Comparison of ENCODE assay signal across 21 cellular contexts in genomic region chr2:166385313-166385712, GRCh38.
"Had no signal": no experiment of that assay in that cellular context is flagged by ENCODE, and none has a peak within 500 bp of the region (broad histone marks: within the 10 kb centered on the region; RNA-seq: fewer than 3 reads in every experiment).

No MANE protein-coding gene starts in this region.

- H3K9ac ChIP-seq: neural progenitor cell had no signal

- H3K4me3 ChIP-seq: dorsolateral prefrontal cortex, left lung, neural progenitor cell, prostate gland, right atrium auricular region, sigmoid colon, skin epidermis, spleen, thoracic aorta, tibial nerve, upper lobe of left lung, uterus had no signal

- H3K36me3 ChIP-seq: left lung, neural progenitor cell, prostate gland, right atrium auricular region, sigmoid colon, spleen, thoracic aorta, tibial nerve, upper lobe of left lung, uterus had no signal

- H3K27ac ChIP-seq: dorsolateral prefrontal cortex, left lung, neural progenitor cell, prostate gland, right atrium auricular region, sigmoid colon, skin epidermis, spleen, thoracic aorta, tibial nerve, upper lobe of left lung, uterus had no signal

- DNase-seq: dorsolateral prefrontal cortex; effector CD4-positive, alpha-beta T cell; immature natural killer cell; mesendoderm; midbrain; sigmoid colon; spleen; stimulated activated CD4-positive, alpha-beta T cell treated with anti-CD3 and anti-CD28 coated beads, Interleukin-4, amount 100 ng/mL, for 4 hours; stimulated activated naive CD8-positive, alpha-beta T cell treated with anti-CD3 and anti-CD28 coated beads, Interleukin-15, Interleukin-2, amounts not matched to agents 100 U/mL and 50 U/mL, for 24 hours; upper lobe of left lung; uterus had no signal

- H3K4me2 ChIP-seq: neural progenitor cell had no signal

- H3K4me1 ChIP-seq: left lung, neural progenitor cell, prostate gland, right atrium auricular region, sigmoid colon, spleen, upper lobe of left lung, uterus had no signal

- ATAC-seq: naive thymus-derived CD4-positive, alpha-beta T cell; stimulated activated memory B cell treated with anti-CD40 and anti-IgM and Interleukin-4, amounts not matched to agents 10 μg/mL and 1 μg/mL and 100 μg/mL, for 72 hours; stimulated activated naive CD8-positive, alpha-beta T cell treated with anti-CD3 and anti-CD28 coated beads, Interleukin-15, Interleukin-2, amounts not matched to agents 100 U/mL and 50 U/mL, for 24 hours had no signal

- H2AFZ ChIP-seq: neural progenitor cell had no signal

- H3K9me3 ChIP-seq: left lung, prostate gland, right atrium auricular region, sigmoid colon, spleen, thoracic aorta, tibial nerve, upper lobe of left lung, uterus had no signal

- H3K27me3 ChIP-seq: dorsolateral prefrontal cortex, left lung, neural progenitor cell, right atrium auricular region, sigmoid colon, spleen, tibial nerve, upper lobe of left lung, uterus had no signal

- FAIRE-seq: keratinocyte had no signal
